In genomic region chr13:30577381-30577780, GRCh38 we compare ENCODE assay signal across 8 cellular contexts. TPM values are rescaled to one million over a fixed set of nuclear protein-coding genes. Genes with fewer than 3 reads are reported as not detected.
DNase-seq lines count a peak whose midpoint lies in the region; ATAC-seq and TF ChIP-seq lines count a peak whose summit lies in the region.

No MANE protein-coding gene starts in this region.

- peaks cover 29% of the 10 kb centered on the region for H3K4me1 Mint-ChIP-seq in T-helper 17 cell

- no peak overlapping the region for H3K4me3 ChIP-seq in cardiac fibroblast (replicated peaks in 1 of 2; ENCODE audit: low read depth in 2 of 2, low read length in 2 of 2)
- H3K4me3 ChIP-seq in suprapubic skin = no peak overlapping the region

- DNase-seq in T-helper 17 cell (peak in 1 of 3 donors; percentile 25), cardiac fibroblast (ENCODE audit: low read depth in 2 of 2) (peak; percentile 78 to 93), pons (ENCODE audit: low spot score) (no peak), NCI-H2171 (lab: John Stamatoyannopoulos, UW) (no peak), suprapubic skin (ENCODE audit: low spot score in 2 of 2) (no peak)
- peak; percentile 7 for DNase-seq in stimulated activated CD4-positive, alpha-beta T cell treated with anti-CD3 and anti-CD28 coated beads, Interleukin-2, amount 100 ng/mL, for 4 hours (ENCODE audit: low read depth)

- H3K4me3 Mint-ChIP-seq in T-helper 17 cell = peak overlapping the region; percentile 39

- TF ChIP-seq POLR2A in suprapubic skin (IDR thresholded peaks at IDR 0.05) = no peak

- H3K27ac ChIP-seq in suprapubic skin = no peak overlapping the region

- WGBS in suprapubic skin = 44% methylated on average over 5 of the region's 5 CpGs

- H3K36me3 Mint-ChIP-seq in T-helper 17 cell (ENCODE audit: low read depth) = peaks cover 3% of the 10 kb centered on the region

- no peak for TF ChIP-seq CTCF in cardiac fibroblast (IDR thresholded peaks at IDR 0.05; ENCODE audit: low read depth, low read length)
- no peak for TF ChIP-seq CTCF in suprapubic skin (IDR thresholded peaks at IDR 0.05)

- peaks cover 26% of the 10 kb centered on the region for H3K4me1 ChIP-seq in suprapubic skin

- no peaks in the 10 kb centered on the region for H3K27me3 ChIP-seq in suprapubic skin

- ATAC-seq in GM18870 (IDR thresholded peaks at IDR 0.05; ENCODE audit: unreplicated experiment) (peak; percentile 74), HG03139 (IDR thresholded peaks at IDR 0.05; ENCODE audit: unreplicated experiment) (peak; percentile 69), T-helper 17 cell (peak; percentile 35)

- no peaks in the 10 kb centered on the region for H3K27me3 Mint-ChIP-seq in T-helper 17 cell

- peak overlapping the region; percentile 90 for H3K27ac Mint-ChIP-seq in T-helper 17 cell

- H3K36me3 ChIP-seq in suprapubic skin = no peaks in the 10 kb centered on the region

- no peak for TF ChIP-seq EP300 in suprapubic skin (IDR thresholded peaks at IDR 0.05)

- H3K9me3 ChIP-seq in T-helper 17 cell (ENCODE audit: control insufficient read depth, low read length, poor library complexity, severe bottlenecking) (no peaks in the 10 kb centered on the region), suprapubic skin (no peaks in the 10 kb centered on the region)

RNA-seq across cellular contexts. Expression of gene USPL1, which starts 40.3 kb away (rescaled TPM):
- total RNA-seq in T-helper 17 cell (10 to 100 TPM; 31.8 to 32.4 TPM), suprapubic skin (10 to 100 TPM; 14.4 to 28.4 (median 21.8) TPM)

Comparison
In these comparisons a context has a peak if more than half of its experiments do, and no peak if none do; other contexts are left out.
1. DNase-seq: peak in cardiac fibroblast (2 of 2) and stimulated activated CD4-positive, alpha-beta T cell treated with anti-CD3 and anti-CD28 coated beads, Interleukin-2, amount 100 ng/mL, for 4 hours (single experiment); none in pons (single experiment), NCI-H2171 (single experiment) and suprapubic skin (0 of 2).
2. Peak in every context shown above with its lines, with median percentiles within 50 percentile points of each other: ATAC-seq.